In the genomic region with DNA sequence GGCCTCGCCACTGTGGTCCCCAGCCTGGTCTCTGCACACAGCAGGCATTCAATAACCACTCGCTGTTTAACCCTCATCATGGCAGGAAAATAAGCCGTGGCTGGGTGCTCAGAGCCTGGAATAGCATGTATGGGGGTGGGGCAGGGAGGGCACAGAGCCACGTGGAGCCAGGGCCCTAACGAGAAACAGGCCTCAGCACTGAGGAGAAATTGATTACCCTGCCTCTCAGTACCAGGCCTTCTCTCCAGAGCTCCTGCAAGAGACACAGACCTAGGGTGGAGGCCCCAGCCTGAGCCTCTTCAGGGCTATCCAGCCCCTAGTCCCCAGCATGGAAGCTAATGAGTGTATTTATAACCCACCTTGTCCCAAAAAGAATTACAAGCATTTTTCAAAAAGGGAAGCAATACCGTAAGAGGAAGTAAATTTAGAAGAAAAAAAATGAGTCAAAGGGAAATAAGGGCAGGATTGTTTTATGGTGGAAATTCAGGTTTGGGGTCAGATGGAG, we compare ENCODE assay signal across 9 cellular contexts.
DNase-seq lines count a peak whose midpoint lies in the region; ATAC-seq and TF ChIP-seq lines count a peak whose summit lies in the region.
"Had no signal": no experiment of that assay in that cellular context is flagged by ENCODE, and none has a peak within 500 bp of the region (broad histone marks: within the 10 kb centered on the region; RNA-seq: fewer than 3 reads in every experiment).

No MANE protein-coding gene starts in this region.

- dilution Hi-C loops in mammary epithelial cell (cut with HindIII; ENCODE audit: low sequenced_read_pairs), result loop anchor here (5.0 kb wide), 1 partner anchor 39 kb away; no protein-coding TSS in a partner anchor

- peaks cover 31% of the 10 kb centered on the region for H3K4me1 Mint-ChIP-seq in stimulated activated memory B cell treated with anti-CD40 and anti-IgM and Interleukin-4, amounts not matched to agents 10 μg/mL and 1 μg/mL and 100 μg/mL, for 72 hours

- peaks cover 3% of the 10 kb centered on the region for H3K9me3 Mint-ChIP-seq in stimulated activated memory B cell treated with anti-CD40 and anti-IgM and Interleukin-4, amounts not matched to agents 10 μg/mL and 1 μg/mL and 100 μg/mL, for 72 hours

- no peaks in the 10 kb centered on the region for H4K20me1 ChIP-seq in mammary epithelial cell (ENCODE audit: insufficient read depth, low read length)

- in situ Hi-C loops in mammary epithelial cell (cut with MboI; ENCODE audit: low sequenced_read_pairs in 2 of 2), result no loop called here

- 91% methylated on average over 4 of the region's 6 CpGs for WGBS in mammary epithelial cell (ENCODE audit: low coverage, missing lambda C conversion rate)

- no peak for DNase-seq in activated CD4-positive, alpha-beta T cell treated with anti-CD3 and anti-CD28 coated beads, Interleukin-2, amount 50 U/mL, for 4 hours
- DNase-seq in activated CD4-positive, alpha-beta T cell treated with anti-CD3 and anti-CD28 coated beads for 4 hours, result no peak
- DNase-seq in mammary epithelial cell, result no peak
- DNase-seq: stimulated activated CD8-positive, alpha-beta memory T cell treated with anti-CD3 and anti-CD28 coated beads, Interleukin-4, amount 100 ng/mL, for 48 hours had no signal

- no peak for TF ChIP-seq CTCF in mammary epithelial cell (conservative IDR thresholded peaks at IDR 0.05 in 1 of 2, IDR thresholded peaks at IDR 0.05 in 1 of 2; ENCODE audit: extremely low read depth in 1 of 2, insufficient read depth in 1 of 2, low read depth in 1 of 2, low read length in 2 of 2)

- peaks cover 17% of the 10 kb centered on the region for H3K27me3 Mint-ChIP-seq in stimulated activated memory B cell treated with anti-CD40 and anti-IgM and Interleukin-4, amounts not matched to agents 10 μg/mL and 1 μg/mL and 100 μg/mL, for 72 hours

- CTCF ChIA-PET in mammary epithelial cell (lab: Charles Lee; ENCODE audit: low non-redundant PET), result no interaction called here

- no peak overlapping the region for H3K4me2 ChIP-seq in mammary epithelial cell (ENCODE audit: insufficient read depth, low read depth, low read length)

- no peak overlapping the region for H3K9ac ChIP-seq in mammary epithelial cell (ENCODE audit: insufficient read depth, low read length)

- H3K4me1 ChIP-seq in mammary epithelial cell (ENCODE audit: insufficient read depth, low read length), result no peaks in the 10 kb centered on the region

- intact Hi-C loops in mammary epithelial cell (cut with micrococcal nuclease), result no loop called here

- no peak overlapping the region for H3K4me3 ChIP-seq in mammary epithelial cell (replicated peaks in 1 of 3; ENCODE audit: insufficient read depth in 1 of 3, low read depth in 2 of 3, low read length in 3 of 3)

- no peaks in the 10 kb centered on the region for H3K9me3 ChIP-seq in mammary epithelial cell (replicated peaks; ENCODE audit: insufficient read depth, low read length)

- H3K27ac Mint-ChIP-seq in stimulated activated memory B cell treated with anti-CD40 and anti-IgM and Interleukin-4, amounts not matched to agents 10 μg/mL and 1 μg/mL and 100 μg/mL, for 72 hours, result peak overlapping the region; percentile 85

- H3K36me3 Mint-ChIP-seq in stimulated activated memory B cell treated with anti-CD40 and anti-IgM and Interleukin-4, amounts not matched to agents 10 μg/mL and 1 μg/mL and 100 μg/mL, for 72 hours, result no peaks in the 10 kb centered on the region

- H3K4me3 Mint-ChIP-seq in stimulated activated memory B cell treated with anti-CD40 and anti-IgM and Interleukin-4, amounts not matched to agents 10 μg/mL and 1 μg/mL and 100 μg/mL, for 72 hours, result peak overlapping the region; percentile 15

- H3K27me3 ChIP-seq in mammary epithelial cell (ENCODE audit: insufficient read depth, low read length), result peaks cover 7% of the 10 kb centered on the region

- ATAC-seq in GM19455 (IDR thresholded peaks at IDR 0.05; ENCODE audit: unreplicated experiment), result peak; percentile 35
- peak; percentile 12 for ATAC-seq in HG03280 (IDR thresholded peaks at IDR 0.05; ENCODE audit: unreplicated experiment)
- ATAC-seq in stimulated activated memory B cell treated with anti-CD40 and anti-IgM and Interleukin-4, amounts not matched to agents 10 μg/mL and 1 μg/mL and 100 μg/mL, for 72 hours, result peak; percentile 46
- ATAC-seq in HG03159 (IDR thresholded peaks at IDR 0.05; ENCODE audit: unreplicated experiment), result no peak

- H2AFZ ChIP-seq in mammary epithelial cell (ENCODE audit: low read depth, low read length), result no peak overlapping the region

- no peaks in the 10 kb centered on the region for H3K36me3 ChIP-seq in mammary epithelial cell (ENCODE audit: insufficient read depth, low read length)

- H3K27ac ChIP-seq in cingulate gyrus (ENCODE audit: low read depth, low read length), result peak overlapping the region; percentile 88
- no peak overlapping the region for H3K27ac ChIP-seq in mammary epithelial cell (ENCODE audit: insufficient read depth, low read depth, low read length)

- H3K79me2 ChIP-seq in mammary epithelial cell (ENCODE audit: insufficient read depth, low read length), result no peaks in the 10 kb centered on the region

- no TSS peak for BruUV-seq in mammary epithelial cell (replicated peaks; lab: Mats Ljungman, UMichigan)
